Comparison of ENCODE assay signal across 1 cellular context in the genomic region with DNA sequence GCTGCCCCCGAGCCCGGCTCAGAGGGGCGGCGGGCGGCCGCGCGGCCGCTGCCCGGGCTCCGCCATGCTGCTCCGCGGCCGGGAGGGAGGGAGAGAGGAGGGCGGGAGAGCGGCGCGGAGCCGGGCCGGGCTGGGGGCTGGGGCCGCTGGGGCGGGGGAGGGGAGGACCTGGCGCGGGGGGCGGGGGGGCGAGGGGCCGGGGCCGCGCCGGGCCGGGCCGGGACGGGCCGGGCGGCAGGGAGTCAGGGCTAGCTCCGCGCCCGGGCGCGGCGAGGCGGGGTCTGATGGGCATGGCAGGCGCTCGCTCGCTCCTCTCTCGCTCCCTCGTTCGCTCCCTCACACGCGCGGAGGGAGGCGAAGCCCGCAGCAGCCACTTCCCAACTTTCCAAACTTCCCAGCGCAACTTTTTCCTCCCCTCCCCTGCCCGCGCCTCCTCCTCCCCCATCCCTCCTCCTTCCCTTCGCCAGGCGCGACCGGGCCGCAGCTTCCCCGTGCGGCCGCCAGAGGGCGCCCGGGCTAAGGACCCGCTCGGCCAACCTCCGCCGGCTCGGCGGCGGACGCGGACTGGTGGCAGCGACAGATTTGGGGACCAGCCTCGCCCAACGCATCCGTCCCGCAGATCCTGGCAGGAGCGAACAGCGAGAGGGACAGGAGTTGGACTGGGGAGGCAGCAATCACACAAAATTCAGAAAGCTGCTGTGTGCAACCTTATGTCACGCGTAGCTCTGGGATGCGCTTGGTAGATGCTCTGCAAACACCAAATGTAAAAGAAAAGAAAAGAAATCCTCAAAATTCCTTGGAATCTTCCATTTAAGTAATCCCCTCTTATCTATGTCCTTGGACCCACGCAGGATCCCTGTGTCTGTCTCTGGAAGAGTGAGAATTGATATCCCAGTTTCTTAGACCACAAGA.
TF ChIP-seq lines count a peak whose summit lies in the region.

A gene (minus strand): TSS at position 97 of the 912 bp plus-strand sequence.

TF ChIP-seq in HEK293, 187 proteins besides CTCF, POLR2A, EP300 and RAD21 (continued from another document and continues in another):
- TF ChIP-seq ZNF394 (tag by site-specific recombination; IDR thresholded peaks at IDR 0.05; ENCODE audit: borderline replicate concordance) (0 out of 2 replicates have a peak, but pooled peaks have one; percentile 34), ZNF24 (tag by site-specific recombination; IDR thresholded peaks at IDR 0.05) (peak; percentile 46; the same call in 1 of the 2 replicates), PRDM1 (tag by site-specific recombination; IDR thresholded peaks at IDR 0.05) (peak; percentile 90), ZNF366 (tag by site-specific recombination; conservative IDR thresholded peaks at IDR 0.05) (peak; percentile 66; the same call in 1 of the 2 replicates), ZSCAN16 (tag by site-specific recombination; IDR thresholded peaks at IDR 0.05) (peak; percentile 86), ZNF155 (tag by site-specific recombination; IDR thresholded peaks at IDR 0.05) (no peak), KLF8 (tag by site-specific recombination; IDR thresholded peaks at IDR 0.05) (peak; percentile 91), WT1 (tag by site-specific recombination; IDR thresholded peaks at IDR 0.05) (peak; percentile 66), ZNF785 (tag by site-specific recombination; IDR thresholded peaks at IDR 0.05) (peak; percentile 63; the same call in 1 of the 2 replicates), ZNF600 (tag by site-specific recombination; IDR thresholded peaks at IDR 0.05) (peak; percentile 77), ZNF311 (tag by site-specific recombination; IDR thresholded peaks at IDR 0.05; ENCODE audit: borderline replicate concordance) (no peak), REPIN1 (tag by site-specific recombination; IDR thresholded peaks at IDR 0.05; ENCODE audit: low read depth) (0 out of 2 replicates have a peak, but pooled peaks have one; percentile 37), MEIS1 (CRISPR knock-in tag; IDR thresholded peaks at IDR 0.05; ENCODE audit: borderline replicate concordance) (0 out of 2 replicates have a peak, but pooled peaks have one; percentile 41), SP2 (tag by site-specific recombination; IDR thresholded peaks at IDR 0.05) (peak; percentile 42), ZBTB48 (tag by site-specific recombination; IDR thresholded peaks at IDR 0.05) (peak; percentile 73), ZNF391 (tag by site-specific recombination; IDR thresholded peaks at IDR 0.05; ENCODE audit: borderline replicate concordance, low read depth) (peak; percentile 43; the same call in 1 of the 2 replicates), ZEB2 (tag by site-specific recombination; IDR thresholded peaks at IDR 0.05) (peak; percentile 83), ZNF561 (tag by site-specific recombination; IDR thresholded peaks at IDR 0.05; ENCODE audit: borderline replicate concordance) (peak; percentile 79), ZNF501 (tag by site-specific recombination; IDR thresholded peaks at IDR 0.05) (peak; percentile 71; the same call in 1 of the 2 replicates)
- TF ChIP-seq, protein P1, sequence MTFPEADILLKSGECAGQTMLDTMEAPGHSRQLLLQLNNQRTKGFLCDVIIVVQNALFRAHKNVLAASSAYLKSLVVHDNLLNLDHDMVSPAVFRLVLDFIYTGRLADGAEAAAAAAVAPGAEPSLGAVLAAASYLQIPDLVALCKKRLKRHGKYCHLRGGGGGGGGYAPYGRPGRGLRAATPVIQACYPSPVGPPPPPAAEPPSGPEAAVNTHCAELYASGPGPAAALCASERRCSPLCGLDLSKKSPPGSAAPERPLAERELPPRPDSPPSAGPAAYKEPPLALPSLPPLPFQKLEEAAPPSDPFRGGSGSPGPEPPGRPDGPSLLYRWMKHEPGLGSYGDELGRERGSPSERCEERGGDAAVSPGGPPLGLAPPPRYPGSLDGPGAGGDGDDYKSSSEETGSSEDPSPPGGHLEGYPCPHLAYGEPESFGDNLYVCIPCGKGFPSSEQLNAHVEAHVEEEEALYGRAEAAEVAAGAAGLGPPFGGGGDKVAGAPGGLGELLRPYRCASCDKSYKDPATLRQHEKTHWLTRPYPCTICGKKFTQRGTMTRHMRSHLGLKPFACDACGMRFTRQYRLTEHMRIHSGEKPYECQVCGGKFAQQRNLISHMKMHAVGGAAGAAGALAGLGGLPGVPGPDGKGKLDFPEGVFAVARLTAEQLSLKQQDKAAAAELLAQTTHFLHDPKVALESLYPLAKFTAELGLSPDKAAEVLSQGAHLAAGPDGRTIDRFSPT (tag by site-specific recombination; IDR thresholded peaks at IDR 0.05): peak; percentile 50; the same call in 1 of the 2 replicates
- TF ChIP-seq, protein P2, sequence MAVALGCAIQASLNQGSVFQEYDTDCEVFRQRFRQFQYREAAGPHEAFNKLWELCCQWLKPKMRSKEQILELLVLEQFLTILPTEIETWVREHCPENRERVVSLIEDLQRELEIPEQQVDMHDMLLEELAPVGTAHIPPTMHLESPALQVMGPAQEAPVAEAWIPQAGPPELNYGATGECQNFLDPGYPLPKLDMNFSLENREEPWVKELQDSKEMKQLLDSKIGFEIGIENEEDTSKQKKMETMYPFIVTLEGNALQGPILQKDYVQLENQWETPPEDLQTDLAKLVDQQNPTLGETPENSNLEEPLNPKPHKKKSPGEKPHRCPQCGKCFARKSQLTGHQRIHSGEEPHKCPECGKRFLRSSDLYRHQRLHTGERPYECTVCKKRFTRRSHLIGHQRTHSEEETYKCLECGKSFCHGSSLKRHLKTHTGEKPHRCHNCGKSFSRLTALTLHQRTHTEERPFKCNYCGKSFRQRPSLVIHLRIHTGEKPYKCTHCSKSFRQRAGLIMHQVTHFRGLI (tag by site-specific recombination; IDR thresholded peaks at IDR 0.05): peak; percentile 73; the same call in 1 of the 2 replicates
- TF ChIP-seq, protein P3, sequence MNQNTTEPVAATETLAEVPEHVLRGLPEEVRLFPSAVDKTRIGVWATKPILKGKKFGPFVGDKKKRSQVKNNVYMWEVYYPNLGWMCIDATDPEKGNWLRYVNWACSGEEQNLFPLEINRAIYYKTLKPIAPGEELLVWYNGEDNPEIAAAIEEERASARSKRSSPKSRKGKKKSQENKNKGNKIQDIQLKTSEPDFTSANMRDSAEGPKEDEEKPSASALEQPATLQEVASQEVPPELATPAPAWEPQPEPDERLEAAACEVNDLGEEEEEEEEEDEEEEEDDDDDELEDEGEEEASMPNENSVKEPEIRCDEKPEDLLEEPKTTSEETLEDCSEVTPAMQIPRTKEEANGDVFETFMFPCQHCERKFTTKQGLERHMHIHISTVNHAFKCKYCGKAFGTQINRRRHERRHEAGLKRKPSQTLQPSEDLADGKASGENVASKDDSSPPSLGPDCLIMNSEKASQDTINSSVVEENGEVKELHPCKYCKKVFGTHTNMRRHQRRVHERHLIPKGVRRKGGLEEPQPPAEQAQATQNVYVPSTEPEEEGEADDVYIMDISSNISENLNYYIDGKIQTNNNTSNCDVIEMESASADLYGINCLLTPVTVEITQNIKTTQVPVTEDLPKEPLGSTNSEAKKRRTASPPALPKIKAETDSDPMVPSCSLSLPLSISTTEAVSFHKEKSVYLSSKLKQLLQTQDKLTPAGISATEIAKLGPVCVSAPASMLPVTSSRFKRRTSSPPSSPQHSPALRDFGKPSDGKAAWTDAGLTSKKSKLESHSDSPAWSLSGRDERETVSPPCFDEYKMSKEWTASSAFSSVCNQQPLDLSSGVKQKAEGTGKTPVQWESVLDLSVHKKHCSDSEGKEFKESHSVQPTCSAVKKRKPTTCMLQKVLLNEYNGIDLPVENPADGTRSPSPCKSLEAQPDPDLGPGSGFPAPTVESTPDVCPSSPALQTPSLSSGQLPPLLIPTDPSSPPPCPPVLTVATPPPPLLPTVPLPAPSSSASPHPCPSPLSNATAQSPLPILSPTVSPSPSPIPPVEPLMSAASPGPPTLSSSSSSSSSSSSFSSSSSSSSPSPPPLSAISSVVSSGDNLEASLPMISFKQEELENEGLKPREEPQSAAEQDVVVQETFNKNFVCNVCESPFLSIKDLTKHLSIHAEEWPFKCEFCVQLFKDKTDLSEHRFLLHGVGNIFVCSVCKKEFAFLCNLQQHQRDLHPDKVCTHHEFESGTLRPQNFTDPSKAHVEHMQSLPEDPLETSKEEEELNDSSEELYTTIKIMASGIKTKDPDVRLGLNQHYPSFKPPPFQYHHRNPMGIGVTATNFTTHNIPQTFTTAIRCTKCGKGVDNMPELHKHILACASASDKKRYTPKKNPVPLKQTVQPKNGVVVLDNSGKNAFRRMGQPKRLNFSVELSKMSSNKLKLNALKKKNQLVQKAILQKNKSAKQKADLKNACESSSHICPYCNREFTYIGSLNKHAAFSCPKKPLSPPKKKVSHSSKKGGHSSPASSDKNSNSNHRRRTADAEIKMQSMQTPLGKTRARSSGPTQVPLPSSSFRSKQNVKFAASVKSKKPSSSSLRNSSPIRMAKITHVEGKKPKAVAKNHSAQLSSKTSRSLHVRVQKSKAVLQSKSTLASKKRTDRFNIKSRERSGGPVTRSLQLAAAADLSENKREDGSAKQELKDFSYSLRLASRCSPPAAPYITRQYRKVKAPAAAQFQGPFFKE (tag by site-specific recombination; IDR thresholded peaks at IDR 0.05; ENCODE audit: borderline replicate concordance): no peak
- TF ChIP-seq, protein P4, sequence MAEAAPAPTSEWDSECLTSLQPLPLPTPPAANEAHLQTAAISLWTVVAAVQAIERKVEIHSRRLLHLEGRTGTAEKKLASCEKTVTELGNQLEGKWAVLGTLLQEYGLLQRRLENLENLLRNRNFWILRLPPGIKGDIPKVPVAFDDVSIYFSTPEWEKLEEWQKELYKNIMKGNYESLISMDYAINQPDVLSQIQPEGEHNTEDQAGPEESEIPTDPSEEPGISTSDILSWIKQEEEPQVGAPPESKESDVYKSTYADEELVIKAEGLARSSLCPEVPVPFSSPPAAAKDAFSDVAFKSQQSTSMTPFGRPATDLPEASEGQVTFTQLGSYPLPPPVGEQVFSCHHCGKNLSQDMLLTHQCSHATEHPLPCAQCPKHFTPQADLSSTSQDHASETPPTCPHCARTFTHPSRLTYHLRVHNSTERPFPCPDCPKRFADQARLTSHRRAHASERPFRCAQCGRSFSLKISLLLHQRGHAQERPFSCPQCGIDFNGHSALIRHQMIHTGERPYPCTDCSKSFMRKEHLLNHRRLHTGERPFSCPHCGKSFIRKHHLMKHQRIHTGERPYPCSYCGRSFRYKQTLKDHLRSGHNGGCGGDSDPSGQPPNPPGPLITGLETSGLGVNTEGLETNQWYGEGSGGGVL (tag by site-specific recombination; IDR thresholded peaks at IDR 0.05): peak; percentile 95
- TF ChIP-seq, protein P5, sequence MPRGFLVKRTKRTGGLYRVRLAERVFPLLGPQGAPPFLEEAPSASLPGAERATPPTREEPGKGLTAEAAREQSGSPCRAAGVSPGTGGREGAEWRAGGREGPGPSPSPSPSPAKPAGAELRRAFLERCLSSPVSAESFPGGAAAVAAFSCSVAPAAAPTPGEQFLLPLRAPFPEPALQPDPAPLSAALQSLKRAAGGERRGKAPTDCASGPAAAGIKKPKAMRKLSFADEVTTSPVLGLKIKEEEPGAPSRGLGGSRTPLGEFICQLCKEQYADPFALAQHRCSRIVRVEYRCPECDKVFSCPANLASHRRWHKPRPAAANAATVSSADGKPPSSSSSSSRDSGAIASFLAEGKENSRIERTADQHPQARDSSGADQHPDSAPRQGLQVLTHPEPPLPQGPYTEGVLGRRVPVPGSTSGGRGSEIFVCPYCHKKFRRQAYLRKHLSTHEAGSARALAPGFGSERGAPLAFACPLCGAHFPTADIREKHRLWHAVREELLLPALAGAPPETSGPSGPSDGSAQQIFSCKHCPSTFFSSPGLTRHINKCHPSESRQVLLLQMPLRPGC (tag by site-specific recombination; IDR thresholded peaks at IDR 0.05): no peak
- TF ChIP-seq, protein P6, sequence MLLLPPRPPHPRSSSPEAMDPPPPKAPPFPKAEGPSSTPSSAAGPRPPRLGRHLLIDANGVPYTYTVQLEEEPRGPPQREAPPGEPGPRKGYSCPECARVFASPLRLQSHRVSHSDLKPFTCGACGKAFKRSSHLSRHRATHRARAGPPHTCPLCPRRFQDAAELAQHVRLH (tag by site-specific recombination; IDR thresholded peaks at IDR 0.05): 0 out of 2 replicates have a peak, but pooled peaks have one; percentile 22
- TF ChIP-seq, protein P7, sequence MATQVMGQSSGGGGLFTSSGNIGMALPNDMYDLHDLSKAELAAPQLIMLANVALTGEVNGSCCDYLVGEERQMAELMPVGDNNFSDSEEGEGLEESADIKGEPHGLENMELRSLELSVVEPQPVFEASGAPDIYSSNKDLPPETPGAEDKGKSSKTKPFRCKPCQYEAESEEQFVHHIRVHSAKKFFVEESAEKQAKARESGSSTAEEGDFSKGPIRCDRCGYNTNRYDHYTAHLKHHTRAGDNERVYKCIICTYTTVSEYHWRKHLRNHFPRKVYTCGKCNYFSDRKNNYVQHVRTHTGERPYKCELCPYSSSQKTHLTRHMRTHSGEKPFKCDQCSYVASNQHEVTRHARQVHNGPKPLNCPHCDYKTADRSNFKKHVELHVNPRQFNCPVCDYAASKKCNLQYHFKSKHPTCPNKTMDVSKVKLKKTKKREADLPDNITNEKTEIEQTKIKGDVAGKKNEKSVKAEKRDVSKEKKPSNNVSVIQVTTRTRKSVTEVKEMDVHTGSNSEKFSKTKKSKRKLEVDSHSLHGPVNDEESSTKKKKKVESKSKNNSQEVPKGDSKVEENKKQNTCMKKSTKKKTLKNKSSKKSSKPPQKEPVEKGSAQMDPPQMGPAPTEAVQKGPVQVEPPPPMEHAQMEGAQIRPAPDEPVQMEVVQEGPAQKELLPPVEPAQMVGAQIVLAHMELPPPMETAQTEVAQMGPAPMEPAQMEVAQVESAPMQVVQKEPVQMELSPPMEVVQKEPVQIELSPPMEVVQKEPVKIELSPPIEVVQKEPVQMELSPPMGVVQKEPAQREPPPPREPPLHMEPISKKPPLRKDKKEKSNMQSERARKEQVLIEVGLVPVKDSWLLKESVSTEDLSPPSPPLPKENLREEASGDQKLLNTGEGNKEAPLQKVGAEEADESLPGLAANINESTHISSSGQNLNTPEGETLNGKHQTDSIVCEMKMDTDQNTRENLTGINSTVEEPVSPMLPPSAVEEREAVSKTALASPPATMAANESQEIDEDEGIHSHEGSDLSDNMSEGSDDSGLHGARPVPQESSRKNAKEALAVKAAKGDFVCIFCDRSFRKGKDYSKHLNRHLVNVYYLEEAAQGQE (tag by site-specific recombination; IDR thresholded peaks at IDR 0.05): 0 out of 2 replicates have a peak, but pooled peaks have one; percentile 32
- TF ChIP-seq, protein P8, sequence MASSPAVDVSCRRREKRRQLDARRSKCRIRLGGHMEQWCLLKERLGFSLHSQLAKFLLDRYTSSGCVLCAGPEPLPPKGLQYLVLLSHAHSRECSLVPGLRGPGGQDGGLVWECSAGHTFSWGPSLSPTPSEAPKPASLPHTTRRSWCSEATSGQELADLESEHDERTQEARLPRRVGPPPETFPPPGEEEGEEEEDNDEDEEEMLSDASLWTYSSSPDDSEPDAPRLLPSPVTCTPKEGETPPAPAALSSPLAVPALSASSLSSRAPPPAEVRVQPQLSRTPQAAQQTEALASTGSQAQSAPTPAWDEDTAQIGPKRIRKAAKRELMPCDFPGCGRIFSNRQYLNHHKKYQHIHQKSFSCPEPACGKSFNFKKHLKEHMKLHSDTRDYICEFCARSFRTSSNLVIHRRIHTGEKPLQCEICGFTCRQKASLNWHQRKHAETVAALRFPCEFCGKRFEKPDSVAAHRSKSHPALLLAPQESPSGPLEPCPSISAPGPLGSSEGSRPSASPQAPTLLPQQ (tag by site-specific recombination; IDR thresholded peaks at IDR 0.05): peak; percentile 80
